ENCODE assay signal across 8 cellular contexts in genomic region chr11:36079911-36080310, GRCh38.
"Had no signal": no experiment of that assay in that cellular context is flagged by ENCODE, and none has a peak within 500 bp of the region (broad histone marks: within the 10 kb centered on the region; RNA-seq: fewer than 3 reads in every experiment).

No MANE protein-coding gene starts in this region.

- FAIRE-seq: HepG2 had no signal

- H3K4me3 ChIP-seq: GM23248, HAP-1 had no signal

- H3K4me1 ChIP-seq: HAP-1 had no signal

- H2AFZ ChIP-seq: GM23248 had no signal

- ATAC-seq: HCT116, HepG2 had no signal

- H3K27ac ChIP-seq: GM23248, HL-60 had no signal

- DNase-seq: GM23248, GOT3, H7, HFFc6 had no signal

- H3K36me3 ChIP-seq: HAP-1 had no signal

- H3K9me3 ChIP-seq: HAP-1 had no signal

- H3K9ac ChIP-seq: GM23248 had no signal
